Comparison of ENCODE assay signal across 8 cellular contexts in genomic region chr17:81635973-81636504, GRCh38. TPM values are rescaled to one million over a fixed set of nuclear protein-coding genes. Genes with fewer than 3 reads are reported as not detected.
DNase-seq lines count a peak whose midpoint lies in the region; ATAC-seq and TF ChIP-seq lines count a peak whose summit lies in the region.

No MANE protein-coding gene starts in this region.

- TF ChIP-seq POLR2A in adrenal gland (IDR thresholded peaks at IDR 0.05) = no peak

- H3K9me3 Mint-ChIP-seq in Calu3 (ENCODE audit: low read depth, unreplicated experiment) = no peaks in the 10 kb centered on the region

- intact Hi-C loops in Calu3 (cut with micrococcal nuclease; ENCODE audit: unreplicated experiment) = loop anchor here (2.0 kb wide), 1 partner anchor 29 kb away; no protein-coding TSS in a partner anchor
- intact Hi-C loops in adrenal gland (cut with DNase I) = no loop called here
- intact Hi-C loops in left lung (cut with DNase I) = no loop called here

- H3K4me3 ChIP-seq in adrenal gland (peak overlapping the region in 3 of 4 donors; percentile 81 to 100 (median 89)), left lung (peak overlapping the region; percentile 94 to 98), thymus (ENCODE audit: low read length) (peak overlapping the region; percentile 94)

- H3K9me3 ChIP-seq in adrenal gland (replicated peaks in 1 of 3) (no peaks in the 10 kb centered on the region), left lung (no peaks in the 10 kb centered on the region), thymus (ENCODE audit: control insufficient read depth) (no peaks in the 10 kb centered on the region)

- H3K27me3 Mint-ChIP-seq in Calu3 (ENCODE audit: unreplicated experiment) = no peaks in the 10 kb centered on the region

- H3K4me3 Mint-ChIP-seq in Calu3 (ENCODE audit: low read depth, unreplicated experiment) = peak overlapping the region; percentile 83

- no peaks in the 10 kb centered on the region for H3K4me1 Mint-ChIP-seq in Calu3 (ENCODE audit: low read depth, unreplicated experiment)

- TF ChIP-seq CTCF in Calu3 (IDR thresholded peaks at IDR 0.05; ENCODE audit: unreplicated experiment) = no peak
- no peak for TF ChIP-seq CTCF in adrenal gland (IDR thresholded peaks at IDR 0.05)
- no peak for TF ChIP-seq CTCF in left lung (IDR thresholded peaks at IDR 0.05)

- CTCF ChIA-PET in Calu3 (lab: Charles Lee) = no interaction called here

- no peaks in the 10 kb centered on the region for H3K27me3 ChIP-seq in adrenal gland
- H3K27me3 ChIP-seq in left lung = no peaks in the 10 kb centered on the region
- H3K27me3 ChIP-seq in thymus (ENCODE audit: control insufficient read depth, insufficient read depth) = no peaks in the 10 kb centered on the region

- H3K27ac Mint-ChIP-seq in Calu3 (ENCODE audit: unreplicated experiment) = peak overlapping the region; percentile 88

- WGBS in adrenal gland, 4 donors = 21 to 40% (median 28%) methylated on average over 15 to 18 of the region's 18 CpGs
- 56% methylated on average over 18 of the region's 18 CpGs for WGBS in thymus

- ATAC-seq in HG03196 (IDR thresholded peaks at IDR 0.05; ENCODE audit: unreplicated experiment) = peak; percentile 8
- ATAC-seq in left lung = peak; percentile 73
- no peak for ATAC-seq in HG02798 (IDR thresholded peaks at IDR 0.05; ENCODE audit: poor library complexity, unreplicated experiment)
- no peak for ATAC-seq in GM21515 (IDR thresholded peaks at IDR 0.05; ENCODE audit: unreplicated experiment)

- peaks cover 10 to 36% of the 10 kb centered on the region in 2 donors for H3K4me1 ChIP-seq in adrenal gland (replicated peaks in 1 of 2)
- peaks cover 19 to 51% of the 10 kb centered on the region in 2 donors for H3K4me1 ChIP-seq in left lung
- peaks cover 16% of the 10 kb centered on the region for H3K4me1 ChIP-seq in thymus (ENCODE audit: control insufficient read depth, insufficient read depth, low read length)

- DNase-seq in Calu3 (peak; percentile 33), adrenal gland (peak in 4 of 7 donors; percentile 68 to 79 (median 72)), left lung (peak in 1 of 2 donors; percentile 33), HT-29 (ENCODE audit: low spot score) (no peak)

- BruUV-seq in Calu3 (replicated peaks; lab: Mats Ljungman, UMichigan) = no TSS peak

- H3K27ac ChIP-seq in adrenal gland (peak overlapping the region; percentile 82 to 100 (median 92)), left lung (peak overlapping the region; percentile 86 to 91), thymus (ENCODE audit: low read depth) (no peak overlapping the region)

- peaks cover 29% of the 10 kb centered on the region for H3K36me3 Mint-ChIP-seq in Calu3 (ENCODE audit: insufficient read depth, unreplicated experiment)

- H3K36me3 ChIP-seq in adrenal gland (replicated peaks in 1 of 2) (no peaks in the 10 kb centered on the region), left lung (peaks cover 0 to 7% of the 10 kb centered on the region in 2 donors), thymus (ENCODE audit: control insufficient read depth, insufficient read depth) (peaks cover 4% of the 10 kb centered on the region)

RNA-seq across cellular contexts. Expression of gene NPLOC4, which starts 0.9 kb away (rescaled TPM):
- total RNA-seq in Calu3 (2022) (146 and 149 TPM in 2 replicates), adrenal gland (100 to 1,000 TPM in 3 of 8 donors, 10 to 100 TPM in 5; 78.5 to 140 (median 86.9) TPM), left lung (100 to 1,000 TPM in 1 of 2 donors, 10 to 100 TPM in 1; 95.3 to 122 TPM)
- polyA plus RNA-seq in adrenal gland (100 to 1,000 TPM in 1 of 3 donors, 10 to 100 TPM in 2; 41.7 to 115 (median 52.5) TPM), thymus (43.3 TPM)
- total RNA-seq in HT-29 (2014; rRNA removed; shearing (Covaris generic)) = 81.9 and 94.2 TPM in 2 replicates

RNA-seq across cellular contexts. Expression of gene TSPAN10, which starts 1.0 kb away (rescaled TPM):
- total RNA-seq in Calu3 (2022) (2.9 and 4.2 TPM in 2 replicates), adrenal gland (1 to 10 TPM in 7 of 8 donors, under 1 TPM in 1; 0.18 to 5.9 (median 2.2) TPM), left lung (1 to 10 TPM in 1 of 2 donors, under 1 TPM in 1; 0.52 to 1.6 TPM)
- polyA plus RNA-seq in adrenal gland (1 to 10 TPM in 2 of 3 donors, under 1 TPM in 1; 0.27 to 3.9 (median 2.2) TPM), thymus (1.8 TPM)
- total RNA-seq in HT-29 (2014; rRNA removed; shearing (Covaris generic)) = 0.10 and 0.29 TPM in 2 replicates

RNA-seq across cellular contexts. Expression of gene PDE6G, which starts 20.3 kb away (rescaled TPM):
- total RNA-seq in Calu3 (2022) (not detected in 2 replicates), adrenal gland (1 to 10 TPM in 4 of 8 donors, under 1 TPM in 1, not detected in 3; 0.35 to 2.3 (median 1.6) TPM), left lung (1 to 10 TPM in 1 of 2 donors, under 1 TPM in 1; 0.24 to 1.3 TPM)
- polyA plus RNA-seq in adrenal gland (1 to 10 TPM; 1.2 to 5.9 (median 2.6) TPM), thymus (18.2 TPM)
- 0.68 TPM in 1 of 2 replicates, not detected in the other for total RNA-seq in HT-29 (2014; rRNA removed; shearing (Covaris generic))

RNA-seq across cellular contexts. Expression of gene OXLD1, which starts 30.4 kb away (rescaled TPM):
- total RNA-seq in Calu3 (2022) (36.5 and 39.5 TPM in 2 replicates), adrenal gland (10 to 100 TPM; 30.9 to 67.0 (median 51.5) TPM), left lung (10 to 100 TPM; 26.2 to 33.8 TPM)
- polyA plus RNA-seq in adrenal gland (100 to 1,000 TPM in 2 of 3 donors, 1 to 10 TPM in 1; 3.7 to 166 (median 120) TPM), thymus (83.0 TPM)
- total RNA-seq in HT-29 (2014; rRNA removed; shearing (Covaris generic)) = 97.8 and 104 TPM in 2 replicates

RNA-seq across cellular contexts. Expression of gene CCDC137, which starts 30.5 kb away (rescaled TPM):
- 37.5 and 37.8 TPM in 2 replicates for total RNA-seq in Calu3 (2022)
- 10 to 100 TPM in 7 of 8 donors, 1 to 10 TPM in 1; 7.5 to 23.5 (median 15.9) TPM for total RNA-seq in adrenal gland
- polyA plus RNA-seq in adrenal gland = 10 to 100 TPM; 12.6 to 46.0 (median 15.0) TPM
- 10 to 100 TPM; 15.4 to 19.9 TPM for total RNA-seq in left lung
- polyA plus RNA-seq in thymus = 42.5 TPM
- 33.8 and 33.9 TPM in 2 replicates for total RNA-seq in HT-29 (2014; rRNA removed; shearing (Covaris generic))

Comparison
In these comparisons a context has a peak if more than half of its experiments do, and no peak if none do; other contexts are left out.
1. ATAC-seq: peak in HG03196 (single experiment) and left lung (single experiment); none in HG02798 (single experiment) and GM21515 (single experiment).
2. Peak in every context shown above with its lines, with median percentiles within 50 percentile points of each other: H3K4me3 ChIP-seq.